In the genomic region with DNA sequence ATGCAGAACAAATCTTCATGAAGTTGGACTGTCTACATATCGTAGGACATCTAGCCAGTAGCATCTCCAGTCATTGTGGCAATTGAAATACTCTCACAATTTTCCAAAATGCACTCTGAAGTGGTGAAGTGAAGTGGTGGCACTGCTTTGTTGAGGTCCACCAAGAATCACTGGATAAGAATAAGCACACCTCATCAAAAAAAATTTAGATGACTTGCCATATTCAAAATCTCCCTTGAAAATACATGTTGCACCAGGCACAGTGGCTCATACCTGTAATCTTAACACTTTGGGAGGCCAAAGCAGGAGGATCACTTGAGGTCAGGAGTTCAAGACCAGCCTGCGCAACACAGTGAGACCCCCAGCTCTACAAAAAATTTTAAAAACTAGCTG, we compare ENCODE assay signal across 7 cellular contexts.
"Had no signal": no experiment of that assay in that cellular context is flagged by ENCODE, and none has a peak within 500 bp of the region (broad histone marks: within the 10 kb centered on the region; RNA-seq: fewer than 3 reads in every experiment).

No MANE protein-coding gene starts in this region.

- FAIRE-seq: H54, K562 had no signal

- H3K4me3 Mint-ChIP-seq: GM23338 had no signal

- H3K4me3 ChIP-seq: GM23338, K562 had no signal

- H3K27ac Mint-ChIP-seq: GM23338, H9 had no signal

- H3K4me2 ChIP-seq: GM23338 had no signal

- DNase-seq: HCEC 1CT, IMR-90 had no signal

- H3K9me3 Mint-ChIP-seq: GM23338, H9 had no signal

- ATAC-seq: K562 had no signal

- H3K27ac ChIP-seq: HL-60 had no signal
